In genomic region chr3:185807455-185808068, GRCh38 we compare ENCODE assay signal across 1 cellular context.
TF ChIP-seq lines count a peak whose summit lies in the region.

No MANE protein-coding gene starts in this region.

TF ChIP-seq in K562, 482 proteins besides CTCF, POLR2A, EP300 and RAD21 (continued from another document and continues in another):
- TF ChIP-seq, protein P1, sequence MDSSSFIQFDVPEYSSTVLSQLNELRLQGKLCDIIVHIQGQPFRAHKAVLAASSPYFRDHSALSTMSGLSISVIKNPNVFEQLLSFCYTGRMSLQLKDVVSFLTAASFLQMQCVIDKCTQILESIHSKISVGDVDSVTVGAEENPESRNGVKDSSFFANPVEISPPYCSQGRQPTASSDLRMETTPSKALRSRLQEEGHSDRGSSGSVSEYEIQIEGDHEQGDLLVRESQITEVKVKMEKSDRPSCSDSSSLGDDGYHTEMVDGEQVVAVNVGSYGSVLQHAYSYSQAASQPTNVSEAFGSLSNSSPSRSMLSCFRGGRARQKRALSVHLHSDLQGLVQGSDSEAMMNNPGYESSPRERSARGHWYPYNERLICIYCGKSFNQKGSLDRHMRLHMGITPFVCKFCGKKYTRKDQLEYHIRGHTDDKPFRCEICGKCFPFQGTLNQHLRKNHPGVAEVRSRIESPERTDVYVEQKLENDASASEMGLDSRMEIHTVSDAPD (CRISPR knock-in tag; IDR thresholded peaks at IDR 0.05) = no peak
- TF ChIP-seq DACH1 (IDR thresholded peaks at IDR 0.05; ENCODE audit: partially characterized antibody) = peak; percentile 47
- TF ChIP-seq, protein P2, sequence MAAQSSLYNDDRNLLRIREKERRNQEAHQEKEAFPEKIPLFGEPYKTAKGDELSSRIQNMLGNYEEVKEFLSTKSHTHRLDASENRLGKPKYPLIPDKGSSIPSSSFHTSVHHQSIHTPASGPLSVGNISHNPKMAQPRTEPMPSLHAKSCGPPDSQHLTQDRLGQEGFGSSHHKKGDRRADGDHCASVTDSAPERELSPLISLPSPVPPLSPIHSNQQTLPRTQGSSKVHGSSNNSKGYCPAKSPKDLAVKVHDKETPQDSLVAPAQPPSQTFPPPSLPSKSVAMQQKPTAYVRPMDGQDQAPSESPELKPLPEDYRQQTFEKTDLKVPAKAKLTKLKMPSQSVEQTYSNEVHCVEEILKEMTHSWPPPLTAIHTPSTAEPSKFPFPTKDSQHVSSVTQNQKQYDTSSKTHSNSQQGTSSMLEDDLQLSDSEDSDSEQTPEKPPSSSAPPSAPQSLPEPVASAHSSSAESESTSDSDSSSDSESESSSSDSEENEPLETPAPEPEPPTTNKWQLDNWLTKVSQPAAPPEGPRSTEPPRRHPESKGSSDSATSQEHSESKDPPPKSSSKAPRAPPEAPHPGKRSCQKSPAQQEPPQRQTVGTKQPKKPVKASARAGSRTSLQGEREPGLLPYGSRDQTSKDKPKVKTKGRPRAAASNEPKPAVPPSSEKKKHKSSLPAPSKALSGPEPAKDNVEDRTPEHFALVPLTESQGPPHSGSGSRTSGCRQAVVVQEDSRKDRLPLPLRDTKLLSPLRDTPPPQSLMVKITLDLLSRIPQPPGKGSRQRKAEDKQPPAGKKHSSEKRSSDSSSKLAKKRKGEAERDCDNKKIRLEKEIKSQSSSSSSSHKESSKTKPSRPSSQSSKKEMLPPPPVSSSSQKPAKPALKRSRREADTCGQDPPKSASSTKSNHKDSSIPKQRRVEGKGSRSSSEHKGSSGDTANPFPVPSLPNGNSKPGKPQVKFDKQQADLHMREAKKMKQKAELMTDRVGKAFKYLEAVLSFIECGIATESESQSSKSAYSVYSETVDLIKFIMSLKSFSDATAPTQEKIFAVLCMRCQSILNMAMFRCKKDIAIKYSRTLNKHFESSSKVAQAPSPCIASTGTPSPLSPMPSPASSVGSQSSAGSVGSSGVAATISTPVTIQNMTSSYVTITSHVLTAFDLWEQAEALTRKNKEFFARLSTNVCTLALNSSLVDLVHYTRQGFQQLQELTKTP (IDR thresholded peaks at IDR 0.05; ENCODE audit: low read depth in 1 of 2, partially characterized antibody in 2 of 2) = no peak
- TF ChIP-seq CREM (IDR thresholded peaks at IDR 0.05; ENCODE audit: low read depth) = peak; percentile 26; the same call in 1 of the 2 replicates
- TF ChIP-seq ZNF511 (CRISPR knock-in tag; IDR thresholded peaks at IDR 0.05) = no peak
- no peak for TF ChIP-seq ILF3 (IDR thresholded peaks at IDR 0.05; ENCODE audit: borderline replicate concordance)
- no peak for TF ChIP-seq ATF1 (CRISPR knock-in tag; IDR thresholded peaks at IDR 0.05)
- 0 out of 2 replicates have a peak, but pooled peaks have one; percentile 24 for TF ChIP-seq ATF1 (tag; IDR thresholded peaks at IDR 0.05)
- no peak for TF ChIP-seq NFE2L1 (tag; IDR thresholded peaks at IDR 0.05; ENCODE audit: borderline replicate concordance, low read depth)
- TF ChIP-seq E2F3 (CRISPR knock-in tag; IDR thresholded peaks at IDR 0.05) = no peak
- no peak for TF ChIP-seq MEF2A (IDR thresholded peaks at IDR 0.05; ENCODE audit: control insufficient read depth, low read depth, low read length)
- no peak for TF ChIP-seq ZNF124 (CRISPR knock-in tag; IDR thresholded peaks at IDR 0.05)
- TF ChIP-seq ETS2 (tag; IDR thresholded peaks at IDR 0.05; ENCODE audit: borderline replicate concordance, poor library complexity, severe bottlenecking) = no peak
- peak; percentile 32 for TF ChIP-seq TAF9B (IDR thresholded peaks at IDR 0.05; ENCODE audit: partially characterized antibody)
- TF ChIP-seq SRSF1 (IDR thresholded peaks at IDR 0.05; ENCODE audit: low read depth, low read length) = no peak
- TF ChIP-seq RCOR1 (IDR thresholded peaks at IDR 0.05; ENCODE audit: borderline replicate concordance in 1 of 2, low read depth in 2 of 2, low read length in 2 of 2) = peak in 1 of 2 experiments; percentile 8; a peak in 1 of 4 replicates
- TF ChIP-seq EHMT2 (IDR thresholded peaks at IDR 0.05) = peak; percentile 89
- TF ChIP-seq ESRRB (CRISPR knock-in tag; IDR thresholded peaks at IDR 0.05; ENCODE audit: borderline replicate concordance) = no peak
- no peak for TF ChIP-seq MAX (CRISPR knock-in tag; IDR thresholded peaks at IDR 0.05)
- no peak for TF ChIP-seq TEAD4 (IDR thresholded peaks at IDR 0.05; ENCODE audit: low read length)
- no peak for TF ChIP-seq TEAD4 (CRISPR knock-in tag; IDR thresholded peaks at IDR 0.05; ENCODE audit: borderline replicate concordance)
- TF ChIP-seq TRIM28 (IDR thresholded peaks at IDR 0.05) = peak; percentile 91
- no peak for TF ChIP-seq KAT8 (IDR thresholded peaks at IDR 0.05; ENCODE audit: low read depth)
- TF ChIP-seq ZBTB17 (CRISPR knock-in tag; IDR thresholded peaks at IDR 0.05) = no peak
- no peak for TF ChIP-seq ADNP (tag; IDR thresholded peaks at IDR 0.05)
- peak; percentile 97 for TF ChIP-seq ZNF316 (IDR thresholded peaks at IDR 0.05)
- TF ChIP-seq HMBOX1 (IDR thresholded peaks at IDR 0.05) = no peak
- TF ChIP-seq PRMT5 (CRISPR knock-in tag; IDR thresholded peaks at IDR 0.05) = no peak
- TF ChIP-seq, protein P3, sequence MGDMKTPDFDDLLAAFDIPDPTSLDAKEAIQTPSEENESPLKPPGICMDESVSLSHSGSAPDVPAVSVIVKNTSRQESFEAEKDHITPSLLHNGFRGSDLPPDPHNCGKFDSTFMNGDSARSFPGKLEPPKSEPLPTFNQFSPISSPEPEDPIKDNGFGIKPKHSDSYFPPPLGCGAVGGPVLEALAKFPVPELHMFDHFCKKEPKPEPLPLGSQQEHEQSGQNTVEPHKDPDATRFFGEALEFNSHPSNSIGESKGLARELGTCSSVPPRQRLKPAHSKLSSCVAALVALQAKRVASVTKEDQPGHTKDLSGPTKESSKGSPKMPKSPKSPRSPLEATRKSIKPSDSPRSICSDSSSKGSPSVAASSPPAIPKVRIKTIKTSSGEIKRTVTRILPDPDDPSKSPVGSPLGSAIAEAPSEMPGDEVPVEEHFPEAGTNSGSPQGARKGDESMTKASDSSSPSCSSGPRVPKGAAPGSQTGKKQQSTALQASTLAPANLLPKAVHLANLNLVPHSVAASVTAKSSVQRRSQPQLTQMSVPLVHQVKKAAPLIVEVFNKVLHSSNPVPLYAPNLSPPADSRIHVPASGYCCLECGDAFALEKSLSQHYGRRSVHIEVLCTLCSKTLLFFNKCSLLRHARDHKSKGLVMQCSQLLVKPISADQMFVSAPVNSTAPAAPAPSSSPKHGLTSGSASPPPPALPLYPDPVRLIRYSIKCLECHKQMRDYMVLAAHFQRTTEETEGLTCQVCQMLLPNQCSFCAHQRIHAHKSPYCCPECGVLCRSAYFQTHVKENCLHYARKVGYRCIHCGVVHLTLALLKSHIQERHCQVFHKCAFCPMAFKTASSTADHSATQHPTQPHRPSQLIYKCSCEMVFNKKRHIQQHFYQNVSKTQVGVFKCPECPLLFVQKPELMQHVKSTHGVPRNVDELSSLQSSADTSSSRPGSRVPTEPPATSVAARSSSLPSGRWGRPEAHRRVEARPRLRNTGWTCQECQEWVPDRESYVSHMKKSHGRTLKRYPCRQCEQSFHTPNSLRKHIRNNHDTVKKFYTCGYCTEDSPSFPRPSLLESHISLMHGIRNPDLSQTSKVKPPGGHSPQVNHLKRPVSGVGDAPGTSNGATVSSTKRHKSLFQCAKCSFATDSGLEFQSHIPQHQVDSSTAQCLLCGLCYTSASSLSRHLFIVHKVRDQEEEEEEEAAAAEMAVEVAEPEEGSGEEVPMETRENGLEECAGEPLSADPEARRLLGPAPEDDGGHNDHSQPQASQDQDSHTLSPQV (IDR thresholded peaks at IDR 0.05) = 0 out of 2 replicates have a peak, but pooled peaks have one; percentile 22
- no peak for TF ChIP-seq ARNT (IDR thresholded peaks at IDR 0.05)
- TF ChIP-seq TFAM (CRISPR knock-in tag; conservative IDR thresholded peaks at IDR 0.05) = no peak
- TF ChIP-seq ZNF197 (CRISPR knock-in tag; IDR thresholded peaks at IDR 0.05; ENCODE audit: low read depth) = no peak
- TF ChIP-seq SOX6 (IDR thresholded peaks at IDR 0.05) = peak; percentile 77
- TF ChIP-seq FOXJ3 (CRISPR knock-in tag; IDR thresholded peaks at IDR 0.05) = no peak
- no peak for TF ChIP-seq MCM2 (IDR thresholded peaks at IDR 0.05; ENCODE audit: low read depth)
- TF ChIP-seq PHB2 (IDR thresholded peaks at IDR 0.05; ENCODE audit: low read depth) = no peak
- no peak for TF ChIP-seq ZBED1 (IDR thresholded peaks at IDR 0.05)
- no peak for TF ChIP-seq ZNF764 (CRISPR knock-in tag; IDR thresholded peaks at IDR 0.05; ENCODE audit: low read depth)
- TF ChIP-seq DNMT1 (IDR thresholded peaks at IDR 0.05) = no peak
- TF ChIP-seq ZNF12 (CRISPR knock-in tag; IDR thresholded peaks at IDR 0.05) = no peak
- no peak for TF ChIP-seq RFX5 (IDR thresholded peaks at IDR 0.05; ENCODE audit: low read depth, low read length)
- TF ChIP-seq ZNF780A (CRISPR knock-in tag; IDR thresholded peaks at IDR 0.05) = no peak
- TF ChIP-seq, protein P4, sequence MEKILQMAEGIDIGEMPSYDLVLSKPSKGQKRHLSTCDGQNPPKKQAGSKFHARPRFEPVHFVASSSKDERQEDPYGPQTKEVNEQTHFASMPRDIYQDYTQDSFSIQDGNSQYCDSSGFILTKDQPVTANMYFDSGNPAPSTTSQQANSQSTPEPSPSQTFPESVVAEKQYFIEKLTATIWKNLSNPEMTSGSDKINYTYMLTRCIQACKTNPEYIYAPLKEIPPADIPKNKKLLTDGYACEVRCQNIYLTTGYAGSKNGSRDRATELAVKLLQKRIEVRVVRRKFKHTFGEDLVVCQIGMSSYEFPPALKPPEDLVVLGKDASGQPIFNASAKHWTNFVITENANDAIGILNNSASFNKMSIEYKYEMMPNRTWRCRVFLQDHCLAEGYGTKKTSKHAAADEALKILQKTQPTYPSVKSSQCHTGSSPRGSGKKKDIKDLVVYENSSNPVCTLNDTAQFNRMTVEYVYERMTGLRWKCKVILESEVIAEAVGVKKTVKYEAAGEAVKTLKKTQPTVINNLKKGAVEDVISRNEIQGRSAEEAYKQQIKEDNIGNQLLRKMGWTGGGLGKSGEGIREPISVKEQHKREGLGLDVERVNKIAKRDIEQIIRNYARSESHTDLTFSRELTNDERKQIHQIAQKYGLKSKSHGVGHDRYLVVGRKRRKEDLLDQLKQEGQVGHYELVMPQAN (IDR thresholded peaks at IDR 0.05; ENCODE audit: borderline replicate concordance) = no peak
- no peak for TF ChIP-seq PRPF4 (IDR thresholded peaks at IDR 0.05; ENCODE audit: insufficient read depth, low read depth, low read length, poor library complexity, severe bottlenecking)
- TF ChIP-seq, protein P5, sequence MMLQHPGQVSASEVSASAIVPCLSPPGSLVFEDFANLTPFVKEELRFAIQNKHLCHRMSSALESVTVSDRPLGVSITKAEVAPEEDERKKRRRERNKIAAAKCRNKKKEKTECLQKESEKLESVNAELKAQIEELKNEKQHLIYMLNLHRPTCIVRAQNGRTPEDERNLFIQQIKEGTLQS (IDR thresholded peaks at IDR 0.05) = peak; percentile 90
- TF ChIP-seq, protein P5 (CRISPR knock-in tag; conservative IDR thresholded peaks at IDR 0.05) = 0 out of 2 replicates have a peak, but pooled peaks have one; percentile 51
- TF ChIP-seq RBM39 (optimal IDR thresholded peaks at IDR 0.05; ENCODE audit: low read depth, low read length) = no peak
- TF ChIP-seq, protein P6, sequence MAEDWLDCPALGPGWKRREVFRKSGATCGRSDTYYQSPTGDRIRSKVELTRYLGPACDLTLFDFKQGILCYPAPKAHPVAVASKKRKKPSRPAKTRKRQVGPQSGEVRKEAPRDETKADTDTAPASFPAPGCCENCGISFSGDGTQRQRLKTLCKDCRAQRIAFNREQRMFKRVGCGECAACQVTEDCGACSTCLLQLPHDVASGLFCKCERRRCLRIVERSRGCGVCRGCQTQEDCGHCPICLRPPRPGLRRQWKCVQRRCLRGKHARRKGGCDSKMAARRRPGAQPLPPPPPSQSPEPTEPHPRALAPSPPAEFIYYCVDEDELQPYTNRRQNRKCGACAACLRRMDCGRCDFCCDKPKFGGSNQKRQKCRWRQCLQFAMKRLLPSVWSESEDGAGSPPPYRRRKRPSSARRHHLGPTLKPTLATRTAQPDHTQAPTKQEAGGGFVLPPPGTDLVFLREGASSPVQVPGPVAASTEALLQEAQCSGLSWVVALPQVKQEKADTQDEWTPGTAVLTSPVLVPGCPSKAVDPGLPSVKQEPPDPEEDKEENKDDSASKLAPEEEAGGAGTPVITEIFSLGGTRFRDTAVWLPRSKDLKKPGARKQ (CRISPR knock-in tag; IDR thresholded peaks at IDR 0.05) = no peak
- TF ChIP-seq MAFF (IDR thresholded peaks at IDR 0.05; ENCODE audit: low read length) = peak; percentile 61; the same call in 1 of the 2 replicates
- TF ChIP-seq GTF2B (IDR thresholded peaks at IDR 0.05; ENCODE audit: extremely low read depth, insufficient read length) = no peak
- TF ChIP-seq E2F6 (IDR thresholded peaks at IDR 0.05; ENCODE audit: borderline replicate concordance in 1 of 2, extremely low read depth in 1 of 2, insufficient read depth in 1 of 2, insufficient read length in 1 of 2, low read depth in 1 of 2, low read length in 1 of 2, poor library complexity in 1 of 2, severe bottlenecking in 1 of 2) = no peak
- 0 out of 2 replicates have a peak, but pooled peaks have one; percentile 17 for TF ChIP-seq CEBPB (tag; IDR thresholded peaks at IDR 0.05)
